Comparison of ENCODE assay signal across 25 cellular contexts in the genomic region with DNA sequence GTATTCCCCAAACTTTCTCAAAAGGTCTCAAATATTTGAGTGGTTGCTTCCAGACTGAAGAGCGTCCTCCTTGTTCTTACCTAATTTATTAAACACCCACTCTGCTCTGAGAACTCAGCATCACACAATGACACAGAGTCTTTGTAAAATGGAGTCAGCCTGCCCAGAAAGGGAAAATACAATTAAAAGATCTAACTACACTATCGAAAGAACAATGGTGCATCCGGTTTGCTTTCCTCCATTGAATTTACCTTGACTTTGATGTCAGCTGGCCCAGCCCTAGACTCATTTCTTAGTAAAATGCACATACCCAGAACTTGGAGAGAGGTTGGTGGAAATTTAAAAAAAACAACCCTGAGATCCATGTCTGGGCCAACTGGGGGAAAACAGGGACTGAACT.
"Had no signal": no experiment of that assay in that cellular context is flagged by ENCODE, and none has a peak within 500 bp of the region (broad histone marks: within the 10 kb centered on the region; RNA-seq: fewer than 3 reads in every experiment).

No MANE protein-coding gene starts in this region.

- H3K4me1 ChIP-seq: colonic mucosa had no signal

- H3K9me3 ChIP-seq: colonic mucosa, esophagus squamous epithelium, gastroesophageal sphincter, lower lobe of right lung, mucosa of descending colon had no signal

- H2AFZ ChIP-seq: hepatocyte had no signal

- DNase-seq: cerebellar nuclear complex; colonic mucosa; cortex of kidney; dorsolateral prefrontal cortex; effector CD4-positive, alpha-beta T cell; effector memory CD4-positive, alpha-beta T cell; erythroblast; esophagus squamous epithelium; foreskin fibroblast; foreskin melanocyte; hypothalamus; immature natural killer cell; islet precursor cell; kidney; kidney glomerular epithelial cell; left colon; left ventricle myocardium superior; lower lobe of right lung; mesenchymal stem cell; mucosa of descending colon had no signal

- H3K27me3 ChIP-seq: colonic mucosa, dorsolateral prefrontal cortex, esophagus squamous epithelium, gastroesophageal sphincter, hepatocyte had no signal

- H3K36me3 ChIP-seq: colonic mucosa, esophagus squamous epithelium, gastroesophageal sphincter, lower lobe of right lung had no signal

- H3K4me2 ChIP-seq: hepatocyte had no signal

- H3K27ac ChIP-seq: colonic mucosa, epithelial cell of prostate, esophagus squamous epithelium, gastroesophageal sphincter, hepatocyte, lower lobe of right lung had no signal

- ATAC-seq: esophagus mucosa, gastroesophageal sphincter, left colon, left lobe of liver, left ventricle myocardium superior, lower lobe of right lung, mucosa of descending colon had no signal

- H3K4me3 ChIP-seq: colonic mucosa, dorsolateral prefrontal cortex, esophagus squamous epithelium, gastroesophageal sphincter, hepatocyte, lower lobe of right lung, mucosa of descending colon had no signal
